ENCODE assay signal across 1 cellular context in the genomic region with DNA sequence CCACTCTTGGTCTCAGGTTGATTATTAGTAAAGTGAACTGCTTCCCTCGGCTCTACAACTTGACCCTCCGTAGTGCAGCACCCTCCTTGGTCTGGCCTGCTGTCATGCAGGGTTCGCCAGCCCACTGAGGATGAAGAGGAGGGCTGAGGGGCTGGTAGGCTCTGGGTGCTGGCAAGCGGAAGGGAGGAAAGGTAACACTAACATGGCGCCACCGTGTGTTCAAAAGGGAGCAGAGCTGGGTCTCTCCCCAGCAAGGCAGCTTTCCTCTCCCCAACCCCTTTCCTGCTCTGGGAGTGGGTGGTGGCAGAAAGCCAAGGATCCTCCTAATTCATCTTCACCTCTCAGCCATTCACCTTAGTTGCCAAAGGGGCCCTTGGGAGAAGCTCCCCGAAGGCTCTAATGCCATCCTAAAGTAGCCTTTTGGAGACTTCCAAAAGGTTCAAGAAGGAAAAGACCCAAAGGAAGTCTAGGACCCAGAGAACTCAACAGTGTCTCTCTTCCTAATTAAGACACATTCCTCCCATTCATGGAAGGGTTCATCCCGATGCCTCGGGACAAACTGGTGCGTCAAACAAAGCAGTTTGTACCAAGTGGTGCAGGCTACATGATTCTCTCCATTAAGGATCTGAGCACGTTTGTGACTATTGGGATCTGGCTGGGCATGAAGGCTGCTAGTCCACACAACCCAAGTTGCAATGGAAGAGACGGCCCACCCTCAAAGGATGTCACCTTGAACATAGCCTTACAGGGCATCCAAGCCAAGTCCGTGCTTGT.
TF ChIP-seq lines count a peak whose summit lies in the region.

No MANE protein-coding gene starts in this region.

TF ChIP-seq in K562, 482 proteins besides CTCF, POLR2A, EP300 and RAD21 (continued from another document):
- peak; percentile 41 for TF ChIP-seq TFAP4 (CRISPR knock-in tag; IDR thresholded peaks at IDR 0.05; ENCODE audit: borderline replicate concordance)
- no peak for TF ChIP-seq NCOA1 (IDR thresholded peaks at IDR 0.05; ENCODE audit: low read depth)
- no peak for TF ChIP-seq TSC22D4 (tag; IDR thresholded peaks at IDR 0.05)
- TF ChIP-seq, protein P1, sequence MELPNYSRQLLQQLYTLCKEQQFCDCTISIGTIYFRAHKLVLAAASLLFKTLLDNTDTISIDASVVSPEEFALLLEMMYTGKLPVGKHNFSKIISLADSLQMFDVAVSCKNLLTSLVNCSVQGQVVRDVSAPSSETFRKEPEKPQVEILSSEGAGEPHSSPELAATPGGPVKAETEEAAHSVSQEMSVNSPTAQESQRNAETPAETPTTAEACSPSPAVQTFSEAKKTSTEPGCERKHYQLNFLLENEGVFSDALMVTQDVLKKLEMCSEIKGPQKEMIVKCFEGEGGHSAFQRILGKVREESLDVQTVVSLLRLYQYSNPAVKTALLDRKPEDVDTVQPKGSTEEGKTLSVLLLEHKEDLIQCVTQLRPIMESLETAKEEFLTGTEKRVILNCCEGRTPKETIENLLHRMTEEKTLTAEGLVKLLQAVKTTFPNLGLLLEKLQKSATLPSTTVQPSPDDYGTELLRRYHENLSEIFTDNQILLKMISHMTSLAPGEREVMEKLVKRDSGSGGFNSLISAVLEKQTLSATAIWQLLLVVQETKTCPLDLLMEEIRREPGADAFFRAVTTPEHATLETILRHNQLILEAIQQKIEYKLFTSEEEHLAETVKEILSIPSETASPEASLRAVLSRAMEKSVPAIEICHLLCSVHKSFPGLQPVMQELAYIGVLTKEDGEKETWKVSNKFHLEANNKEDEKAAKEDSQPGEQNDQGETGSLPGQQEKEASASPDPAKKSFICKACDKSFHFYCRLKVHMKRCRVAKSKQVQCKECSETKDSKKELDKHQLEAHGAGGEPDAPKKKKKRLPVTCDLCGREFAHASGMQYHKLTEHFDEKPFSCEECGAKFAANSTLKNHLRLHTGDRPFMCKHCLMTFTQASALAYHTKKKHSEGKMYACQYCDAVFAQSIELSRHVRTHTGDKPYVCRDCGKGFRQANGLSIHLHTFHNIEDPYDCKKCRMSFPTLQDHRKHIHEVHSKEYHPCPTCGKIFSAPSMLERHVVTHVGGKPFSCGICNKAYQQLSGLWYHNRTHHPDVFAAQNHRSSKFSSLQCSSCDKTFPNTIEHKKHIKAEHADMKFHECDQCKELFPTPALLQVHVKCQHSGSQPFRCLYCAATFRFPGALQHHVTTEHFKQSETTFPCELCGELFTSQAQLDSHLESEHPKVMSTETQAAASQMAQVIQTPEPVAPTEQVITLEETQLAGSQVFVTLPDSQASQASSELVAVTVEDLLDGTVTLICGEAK (IDR thresholded peaks at IDR 0.05): no peak
- TF ChIP-seq, protein P1 (CRISPR knock-in tag; IDR thresholded peaks at IDR 0.05): no peak
- TF ChIP-seq NFXL1 (CRISPR knock-in tag; IDR thresholded peaks at IDR 0.05): no peak
- no peak for TF ChIP-seq SMAD4 (CRISPR knock-in tag; conservative IDR thresholded peaks at IDR 0.05)
- TF ChIP-seq TBL1XR1 (IDR thresholded peaks at IDR 0.05; ENCODE audit: low read length in 2 of 2): 0 out of 4 replicates have a peak, but pooled peaks of 1 of the 2 experiments have one; percentile 36
- TF ChIP-seq TGIF2 (CRISPR knock-in tag; IDR thresholded peaks at IDR 0.05): no peak
- no peak for TF ChIP-seq EP400 (IDR thresholded peaks at IDR 0.05)
- 0 out of 4 replicates have a peak, but pooled peaks of 1 of the 2 experiments have one; percentile 26 for TF ChIP-seq FOXA3 (CRISPR knock-in tag; conservative IDR thresholded peaks at IDR 0.05 in 1 of 2, IDR thresholded peaks at IDR 0.05 in 1 of 2)
- TF ChIP-seq NCOA2 (IDR thresholded peaks at IDR 0.05; ENCODE audit: partially characterized antibody in 2 of 2): no peak
- no peak for TF ChIP-seq TAF9B (IDR thresholded peaks at IDR 0.05; ENCODE audit: partially characterized antibody)
- TF ChIP-seq KAT7 (CRISPR knock-in tag; IDR thresholded peaks at IDR 0.05; ENCODE audit: borderline replicate concordance): 0 out of 2 replicates have a peak, but pooled peaks have one; percentile 42
- no peak for TF ChIP-seq ZNF253 (CRISPR knock-in tag; conservative IDR thresholded peaks at IDR 0.05)
- TF ChIP-seq MAFF (IDR thresholded peaks at IDR 0.05; ENCODE audit: low read length): no peak
- TF ChIP-seq, protein P2, sequence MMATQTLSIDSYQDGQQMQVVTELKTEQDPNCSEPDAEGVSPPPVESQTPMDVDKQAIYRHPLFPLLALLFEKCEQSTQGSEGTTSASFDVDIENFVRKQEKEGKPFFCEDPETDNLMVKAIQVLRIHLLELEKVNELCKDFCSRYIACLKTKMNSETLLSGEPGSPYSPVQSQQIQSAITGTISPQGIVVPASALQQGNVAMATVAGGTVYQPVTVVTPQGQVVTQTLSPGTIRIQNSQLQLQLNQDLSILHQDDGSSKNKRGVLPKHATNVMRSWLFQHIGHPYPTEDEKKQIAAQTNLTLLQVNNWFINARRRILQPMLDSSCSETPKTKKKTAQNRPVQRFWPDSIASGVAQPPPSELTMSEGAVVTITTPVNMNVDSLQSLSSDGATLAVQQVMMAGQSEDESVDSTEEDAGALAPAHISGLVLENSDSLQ (IDR thresholded peaks at IDR 0.05): no peak
- no peak for TF ChIP-seq TFAM (CRISPR knock-in tag; conservative IDR thresholded peaks at IDR 0.05)
- TF ChIP-seq ZNF140 (CRISPR knock-in tag; IDR thresholded peaks at IDR 0.05): no peak
- TF ChIP-seq NFIC (IDR thresholded peaks at IDR 0.05): peak; percentile 76
- no peak for TF ChIP-seq CTCFL (IDR thresholded peaks at IDR 0.05; ENCODE audit: borderline replicate concordance, insufficient read depth, low read depth, low read length, poor library complexity, severe bottlenecking)
- TF ChIP-seq CC2D1A (IDR thresholded peaks at IDR 0.05): peak; percentile 30; the same call in 1 of the 2 replicates
